Comparison of ENCODE assay signal across 8 cellular contexts in the genomic region with DNA sequence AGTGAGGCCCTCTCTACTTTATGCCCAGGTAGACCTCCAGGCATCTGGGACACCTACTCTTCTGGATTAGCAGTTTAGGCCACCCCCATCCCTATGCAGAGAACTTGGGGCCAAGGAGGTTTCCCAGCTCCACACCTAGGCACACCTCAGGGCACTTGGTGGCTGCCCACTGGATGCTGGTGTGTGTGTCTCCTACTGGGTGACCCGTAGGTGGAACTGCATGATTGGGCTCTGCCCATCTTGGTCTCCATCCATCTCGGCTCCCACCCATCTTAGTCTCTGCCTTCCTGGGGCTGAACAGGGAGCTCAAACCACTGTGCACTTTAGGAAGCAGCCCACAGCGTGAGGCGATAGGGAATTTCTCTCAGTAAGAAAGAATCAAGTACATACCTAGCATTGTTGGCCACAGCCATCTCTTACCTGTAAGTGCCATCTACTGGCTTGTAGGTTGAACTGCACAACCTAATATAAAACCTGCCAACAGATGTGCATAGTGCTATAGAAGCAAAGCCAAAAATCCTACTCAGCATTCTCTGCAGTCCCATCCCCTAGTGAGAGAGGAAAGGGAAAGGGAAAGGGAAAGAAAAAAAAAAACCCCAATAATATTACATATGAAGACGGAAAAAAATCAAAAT.
A peak's percentile ranks its signal among the peaks of the same experiment; 100 is the strongest.
DNase-seq lines count a peak whose midpoint lies in the region; ATAC-seq and TF ChIP-seq lines count a peak whose summit lies in the region.

No MANE protein-coding gene starts in this region.

- POLR2A ChIA-PET in BJ (lab: Charles Lee), result no interaction called here

- H3K9me3 Mint-ChIP-seq in activated T-cell treated with anti-CD3 and anti-CD28 coated beads, Interleukin-2, amount 50 U/mL, for 4 hours, result peaks cover 16% of the 10 kb centered on the region

- DNase-seq in BJ (ENCODE audit: low read depth) (no peak), RKO (ENCODE audit: low spot score) (peak; percentile 57), iPS-NIHi11 (ENCODE audit: low spot score) (peak; percentile 39), left cardiac atrium (no peak), GDM1 (lab: John Stamatoyannopoulos, UW) (no peak)
- no peak for DNase-seq in activated T-cell treated with anti-CD3 and anti-CD28 coated beads, Interleukin-2, amount 50 U/mL, for 4 hours

- H3K4me1 Mint-ChIP-seq in activated T-cell treated with anti-CD3 and anti-CD28 coated beads, Interleukin-2, amount 50 U/mL, for 4 hours (ENCODE audit: low read depth), result no peaks in the 10 kb centered on the region

- peak; percentile 41 for TF ChIP-seq CTCF in BJ (IDR thresholded peaks at IDR 0.05; ENCODE audit: insufficient read depth, low read depth, low read length)

- intact Hi-C loops in left cardiac atrium (cut with DNase I), result no loop called here

- CTCF ChIA-PET in BJ (lab: Yijun Ruan, JAX), result interaction anchor here (0.6 kb wide), 1 partner anchor 131 kb away, joined by 3 read pairs; no protein-coding TSS in a partner anchor

- H3K4me3 ChIP-seq in BJ (ENCODE audit: low read depth, low read length), result no peak overlapping the region

- no peak overlapping the region for H3K4me3 Mint-ChIP-seq in activated T-cell treated with anti-CD3 and anti-CD28 coated beads, Interleukin-2, amount 50 U/mL, for 4 hours

- ATAC-seq in GM18870 (IDR thresholded peaks at IDR 0.05; ENCODE audit: unreplicated experiment) (peak; percentile 76), HG03354 (IDR thresholded peaks at IDR 0.05; ENCODE audit: poor library complexity, severe bottlenecking, unreplicated experiment) (peak; percentile 79), left cardiac atrium (no peak)
- ATAC-seq in activated T-cell treated with anti-CD3 and anti-CD28 coated beads, Interleukin-2, amount 50 U/mL, for 4 hours, result no peak

- H3K36me3 Mint-ChIP-seq in activated T-cell treated with anti-CD3 and anti-CD28 coated beads, Interleukin-2, amount 50 U/mL, for 4 hours (ENCODE audit: insufficient read depth), result peaks cover 4% of the 10 kb centered on the region

- peaks cover 25% of the 10 kb centered on the region for H3K27me3 Mint-ChIP-seq in activated T-cell treated with anti-CD3 and anti-CD28 coated beads, Interleukin-2, amount 50 U/mL, for 4 hours (ENCODE audit: low read depth)

- H3K36me3 ChIP-seq in BJ (ENCODE audit: control insufficient read depth, insufficient read depth, low read length), result no peaks in the 10 kb centered on the region

- no peaks in the 10 kb centered on the region for H3K27me3 ChIP-seq in BJ (ENCODE audit: control insufficient read depth, insufficient read depth, low read length)

Comparison
In these comparisons a context has a peak if more than half of its experiments do, and no peak if none do; other contexts are left out.
1. DNase-seq: peak in RKO (single experiment) and iPS-NIHi11 (single experiment); none in BJ (single experiment), activated T-cell treated with anti-CD3 and anti-CD28 coated beads, Interleukin-2, amount 50 U/mL, for 4 hours (single experiment), left cardiac atrium (single experiment) and GDM1 (single experiment).
2. ATAC-seq: peak in GM18870 (single experiment) and HG03354 (single experiment); none in activated T-cell treated with anti-CD3 and anti-CD28 coated beads, Interleukin-2, amount 50 U/mL, for 4 hours (0 of 2) and left cardiac atrium (0 of 2).